1 cellular context compared by ENCODE assay signal in genomic region chr15:95990833-95991232, GRCh38.
A peak's percentile ranks its signal among the peaks of the same experiment; 100 is the strongest.
TF ChIP-seq lines count a peak whose summit lies in the region.

No MANE protein-coding gene starts in this region.

TF ChIP-seq in GM12878, 131 proteins besides CTCF, POLR2A, EP300 and RAD21 (continued from another document):
- TF ChIP-seq RUNX3 (IDR thresholded peaks at IDR 0.05; ENCODE audit: low read length) (peak; percentile 95), CBFB (IDR thresholded peaks at IDR 0.05; ENCODE audit: low read depth) (peak; percentile 82), YY1 (IDR thresholded peaks at IDR 0.05; ENCODE audit: low read depth, low read length) (no peak), IRF5 (IDR thresholded peaks at IDR 0.05; ENCODE audit: borderline replicate concordance) (peak; percentile 83; the same call in 1 of the 2 replicates), ATF7 (IDR thresholded peaks at IDR 0.05; ENCODE audit: low read depth) (peak; percentile 31; the same call in 1 of the 2 replicates), SUZ12 (IDR thresholded peaks at IDR 0.05; ENCODE audit: unreplicated experiment) (no peak), MTA3 (IDR thresholded peaks at IDR 0.05; ENCODE audit: borderline replicate concordance, low read length) (peak; percentile 66; the same call in 1 of the 2 replicates), HCFC1 (IDR thresholded peaks at IDR 0.05; ENCODE audit: low read length) (no peak), NFYA (IDR thresholded peaks at IDR 0.05; ENCODE audit: borderline replicate concordance, low read depth, low read length) (no peak), IKZF2 (IDR thresholded peaks at IDR 0.05) (peak; percentile 81 to 90; a peak in 3 of 4 replicates), ATF2 (IDR thresholded peaks at IDR 0.05; ENCODE audit: low read length) (0 out of 2 replicates have a peak, but pooled peaks have one; percentile 51), GATAD2B (conservative IDR thresholded peaks at IDR 0.05; ENCODE audit: low read depth) (peak; percentile 75), BCL11A (IDR thresholded peaks at IDR 0.05; ENCODE audit: low read depth, low read length) (peak; percentile 50; the same call in 1 of the 2 replicates), ESRRA (IDR thresholded peaks at IDR 0.05; ENCODE audit: low read length) (no peak), NBN (IDR thresholded peaks at IDR 0.05) (0 out of 2 replicates have a peak, but pooled peaks have one; percentile 59), BHLHE40 (IDR thresholded peaks at IDR 0.05; ENCODE audit: borderline replicate concordance in 1 of 2, low read depth in 2 of 2, low read length in 1 of 2) (peak; percentile 69 to 81; a peak in 3 of 4 replicates), DPF2 (IDR thresholded peaks at IDR 0.05) (peak; percentile 69; the same call in 1 of the 2 replicates), CHD2 (IDR thresholded peaks at IDR 0.05; ENCODE audit: borderline replicate concordance, low read depth, low read length) (0 out of 2 replicates have a peak, but pooled peaks have one; percentile 31), NFIC (IDR thresholded peaks at IDR 0.05; ENCODE audit: low read depth, low read length) (peak; percentile 45; the same call in 1 of the 2 replicates), MTA2 (IDR thresholded peaks at IDR 0.05; ENCODE audit: low read depth) (peak; percentile 85; the same call in 1 of the 2 replicates), EED (IDR thresholded peaks at IDR 0.05; ENCODE audit: low read depth) (peak; percentile 87), RAD51 (IDR thresholded peaks at IDR 0.05) (no peak), POU2F2 (IDR thresholded peaks at IDR 0.05; ENCODE audit: borderline replicate concordance, low read depth, low read length) (peak; percentile 24; the same call in 1 of the 3 replicates)
- TF ChIP-seq, protein P1, sequence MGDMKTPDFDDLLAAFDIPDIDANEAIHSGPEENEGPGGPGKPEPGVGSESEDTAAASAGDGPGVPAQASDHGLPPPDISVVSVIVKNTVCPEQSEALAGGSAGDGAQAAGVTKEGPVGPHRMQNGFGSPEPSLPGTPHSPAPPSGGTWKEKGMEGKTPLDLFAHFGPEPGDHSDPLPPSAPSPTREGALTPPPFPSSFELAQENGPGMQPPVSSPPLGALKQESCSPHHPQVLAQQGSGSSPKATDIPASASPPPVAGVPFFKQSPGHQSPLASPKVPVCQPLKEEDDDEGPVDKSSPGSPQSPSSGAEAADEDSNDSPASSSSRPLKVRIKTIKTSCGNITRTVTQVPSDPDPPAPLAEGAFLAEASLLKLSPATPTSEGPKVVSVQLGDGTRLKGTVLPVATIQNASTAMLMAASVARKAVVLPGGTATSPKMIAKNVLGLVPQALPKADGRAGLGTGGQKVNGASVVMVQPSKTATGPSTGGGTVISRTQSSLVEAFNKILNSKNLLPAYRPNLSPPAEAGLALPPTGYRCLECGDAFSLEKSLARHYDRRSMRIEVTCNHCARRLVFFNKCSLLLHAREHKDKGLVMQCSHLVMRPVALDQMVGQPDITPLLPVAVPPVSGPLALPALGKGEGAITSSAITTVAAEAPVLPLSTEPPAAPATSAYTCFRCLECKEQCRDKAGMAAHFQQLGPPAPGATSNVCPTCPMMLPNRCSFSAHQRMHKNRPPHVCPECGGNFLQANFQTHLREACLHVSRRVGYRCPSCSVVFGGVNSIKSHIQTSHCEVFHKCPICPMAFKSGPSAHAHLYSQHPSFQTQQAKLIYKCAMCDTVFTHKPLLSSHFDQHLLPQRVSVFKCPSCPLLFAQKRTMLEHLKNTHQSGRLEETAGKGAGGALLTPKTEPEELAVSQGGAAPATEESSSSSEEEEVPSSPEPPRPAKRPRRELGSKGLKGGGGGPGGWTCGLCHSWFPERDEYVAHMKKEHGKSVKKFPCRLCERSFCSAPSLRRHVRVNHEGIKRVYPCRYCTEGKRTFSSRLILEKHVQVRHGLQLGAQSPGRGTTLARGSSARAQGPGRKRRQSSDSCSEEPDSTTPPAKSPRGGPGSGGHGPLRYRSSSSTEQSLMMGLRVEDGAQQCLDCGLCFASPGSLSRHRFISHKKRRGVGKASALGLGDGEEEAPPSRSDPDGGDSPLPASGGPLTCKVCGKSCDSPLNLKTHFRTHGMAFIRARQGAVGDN (IDR thresholded peaks at IDR 0.05): 0 out of 2 replicates have a peak, but pooled peaks have one; percentile 12
- TF ChIP-seq, protein P2, sequence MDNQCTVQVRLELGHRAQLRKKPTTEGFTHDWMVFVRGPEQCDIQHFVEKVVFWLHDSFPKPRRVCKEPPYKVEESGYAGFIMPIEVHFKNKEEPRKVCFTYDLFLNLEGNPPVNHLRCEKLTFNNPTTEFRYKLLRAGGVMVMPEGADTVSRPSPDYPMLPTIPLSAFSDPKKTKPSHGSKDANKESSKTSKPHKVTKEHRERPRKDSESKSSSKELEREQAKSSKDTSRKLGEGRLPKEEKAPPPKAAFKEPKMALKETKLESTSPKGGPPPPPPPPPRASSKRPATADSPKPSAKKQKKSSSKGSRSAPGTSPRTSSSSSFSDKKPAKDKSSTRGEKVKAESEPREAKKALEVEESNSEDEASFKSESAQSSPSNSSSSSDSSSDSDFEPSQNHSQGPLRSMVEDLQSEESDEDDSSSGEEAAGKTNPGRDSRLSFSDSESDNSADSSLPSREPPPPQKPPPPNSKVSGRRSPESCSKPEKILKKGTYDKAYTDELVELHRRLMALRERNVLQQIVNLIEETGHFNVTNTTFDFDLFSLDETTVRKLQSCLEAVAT (IDR thresholded peaks at IDR 0.05): peak; percentile 96
